Comparison of ENCODE assay signal across 1 cellular context in the genomic region with DNA sequence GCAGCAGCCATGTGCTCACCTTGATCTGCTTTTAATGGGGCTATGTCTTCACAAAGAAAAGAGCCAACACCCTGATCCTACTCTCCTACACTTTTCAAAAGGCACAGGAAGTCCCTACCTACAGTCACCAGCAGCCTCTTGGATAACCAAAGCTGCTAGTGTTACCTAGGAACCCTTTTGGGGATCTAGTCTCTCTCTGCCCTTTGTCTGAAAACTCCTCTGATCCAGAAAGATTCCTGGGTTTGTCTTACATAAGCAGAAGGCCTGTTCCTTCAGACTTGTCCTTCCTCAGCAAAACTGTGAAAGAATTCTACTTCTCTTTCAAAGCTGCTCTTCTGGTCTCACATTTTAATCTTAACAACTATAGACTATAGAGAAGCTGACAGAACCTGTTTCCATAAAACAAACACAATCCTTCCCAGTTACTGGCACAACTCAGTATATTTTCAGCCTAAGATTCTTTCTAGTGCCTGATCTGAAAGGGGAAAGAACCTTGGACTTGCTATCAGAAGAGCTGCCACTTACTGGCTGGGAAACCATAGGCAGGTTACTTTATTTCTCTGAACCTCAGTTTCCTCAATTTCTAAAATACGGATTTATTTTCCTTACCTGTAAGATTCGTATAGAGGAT.
TF ChIP-seq lines count a peak whose summit lies in the region.

No MANE protein-coding gene starts in this region.

TF ChIP-seq in GM12878, 131 proteins besides CTCF, POLR2A, EP300 and RAD21:
- TF ChIP-seq PAX5 (IDR thresholded peaks at IDR 0.05; ENCODE audit: borderline replicate concordance, low read depth, low read length) (no peak), HDAC6 (IDR thresholded peaks at IDR 0.05; ENCODE audit: unreplicated experiment) (no peak), EZH2 (IDR thresholded peaks at IDR 0.05; ENCODE audit: borderline replicate concordance, control insufficient read depth, low read depth, low read length) (no peak)
- TF ChIP-seq, protein P1, sequence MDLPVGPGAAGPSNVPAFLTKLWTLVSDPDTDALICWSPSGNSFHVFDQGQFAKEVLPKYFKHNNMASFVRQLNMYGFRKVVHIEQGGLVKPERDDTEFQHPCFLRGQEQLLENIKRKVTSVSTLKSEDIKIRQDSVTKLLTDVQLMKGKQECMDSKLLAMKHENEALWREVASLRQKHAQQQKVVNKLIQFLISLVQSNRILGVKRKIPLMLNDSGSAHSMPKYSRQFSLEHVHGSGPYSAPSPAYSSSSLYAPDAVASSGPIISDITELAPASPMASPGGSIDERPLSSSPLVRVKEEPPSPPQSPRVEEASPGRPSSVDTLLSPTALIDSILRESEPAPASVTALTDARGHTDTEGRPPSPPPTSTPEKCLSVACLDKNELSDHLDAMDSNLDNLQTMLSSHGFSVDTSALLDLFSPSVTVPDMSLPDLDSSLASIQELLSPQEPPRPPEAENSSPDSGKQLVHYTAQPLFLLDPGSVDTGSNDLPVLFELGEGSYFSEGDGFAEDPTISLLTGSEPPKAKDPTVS (IDR thresholded peaks at IDR 0.05; ENCODE audit: low read depth, low read length): no peak
